In genomic region chr14:73216035-73216434, GRCh38 we compare ENCODE assay signal across 17 cellular contexts. TPM values are rescaled to one million over a fixed set of nuclear protein-coding genes. Genes with fewer than 3 reads are reported as not detected.
DNase-seq lines count a peak whose midpoint lies in the region; ATAC-seq and TF ChIP-seq lines count a peak whose summit lies in the region.
"Had no signal": no experiment of that assay in that cellular context is flagged by ENCODE, and none has a peak within 500 bp of the region (broad histone marks: within the 10 kb centered on the region; RNA-seq: fewer than 3 reads in every experiment).

No MANE protein-coding gene starts in this region.

- H3K4me1 Mint-ChIP-seq in stimulated activated naive CD8-positive, alpha-beta T cell treated with anti-CD3 and anti-CD28 coated beads, Interleukin-15, Interleukin-2, amounts not matched to agents 100 ng/mL and 50 ng/mL, for 24 hours (ENCODE audit: low read depth), result no peaks in the 10 kb centered on the region
- peaks cover 22% of the 10 kb centered on the region for H3K4me1 Mint-ChIP-seq in neural crest cell
- H3K4me1 Mint-ChIP-seq in chondrocyte (ENCODE audit: low read depth), result peaks cover 6% of the 10 kb centered on the region

- H3K27me3 Mint-ChIP-seq in stimulated activated naive CD8-positive, alpha-beta T cell treated with anti-CD3 and anti-CD28 coated beads, Interleukin-15, Interleukin-2, amounts not matched to agents 100 ng/mL and 50 ng/mL, for 24 hours, result no peaks in the 10 kb centered on the region
- H3K27me3 Mint-ChIP-seq in neural crest cell (ENCODE audit: low read depth), result no peaks in the 10 kb centered on the region
- no peaks in the 10 kb centered on the region for H3K27me3 Mint-ChIP-seq in chondrocyte (ENCODE audit: low read depth)

- no peak for ATAC-seq in stimulated activated naive CD8-positive, alpha-beta T cell treated with anti-CD3 and anti-CD28 coated beads, Interleukin-15, Interleukin-2, amounts not matched to agents 100 U/mL and 50 U/mL, for 24 hours
- no peak for ATAC-seq in HG03097 (IDR thresholded peaks at IDR 0.05; ENCODE audit: low FRiP score, unreplicated experiment)
- ATAC-seq: CD8-positive, alpha-beta T cell; GM12878; GM23338; HCT116 had no signal

- no peak for DNase-seq in stimulated activated naive CD8-positive, alpha-beta T cell treated with anti-CD3 and anti-CD28 coated beads, Interleukin-15, Interleukin-2, amounts not matched to agents 100 U/mL and 50 U/mL, for 24 hours
- DNase-seq in amniotic epithelial cell (ENCODE audit: low read depth) (peak; percentile 81), neural crest cell (ENCODE audit: low read depth, low spot score) (no peak), chondrocyte (ENCODE audit: low spot score) (no peak)
- DNase-seq: C1 segment of cervical spinal cord; CD8-positive, alpha-beta T cell; DMS 273 treated with DMSO at 0.1 percent for 48 hours; DMS79; EL; GDM1; H9 had no signal

- H3K9me3 Mint-ChIP-seq in stimulated activated naive CD8-positive, alpha-beta T cell treated with anti-CD3 and anti-CD28 coated beads, Interleukin-15, Interleukin-2, amounts not matched to agents 100 ng/mL and 50 ng/mL, for 24 hours, result no peaks in the 10 kb centered on the region
- H3K9me3 Mint-ChIP-seq in neural crest cell (no peaks in the 10 kb centered on the region), chondrocyte (ENCODE audit: low read depth) (no peaks in the 10 kb centered on the region)
- H3K9me3 Mint-ChIP-seq: CD8-positive, alpha-beta T cell; GM23338; H9 had no signal

- no peak overlapping the region for H3K4me3 Mint-ChIP-seq in stimulated activated naive CD8-positive, alpha-beta T cell treated with anti-CD3 and anti-CD28 coated beads, Interleukin-15, Interleukin-2, amounts not matched to agents 100 ng/mL and 50 ng/mL, for 24 hours
- H3K4me3 Mint-ChIP-seq in neural crest cell (no peak overlapping the region), chondrocyte (ENCODE audit: unreplicated experiment) (no peak overlapping the region)
- H3K4me3 Mint-ChIP-seq: CD8-positive, alpha-beta T cell; GM23338; H9 had no signal

- peak overlapping the region; percentile 19 for H3K27ac Mint-ChIP-seq in stimulated activated naive CD8-positive, alpha-beta T cell treated with anti-CD3 and anti-CD28 coated beads, Interleukin-15, Interleukin-2, amounts not matched to agents 100 ng/mL and 50 ng/mL, for 24 hours
- peak overlapping the region; percentile 19 for H3K27ac Mint-ChIP-seq in neural crest cell (ENCODE audit: unreplicated experiment)
- H3K27ac Mint-ChIP-seq in chondrocyte (ENCODE audit: unreplicated experiment), result no peak overlapping the region
- H3K27ac Mint-ChIP-seq: CD8-positive, alpha-beta T cell; GM23338 had no signal

- TF ChIP-seq CTCF in neural crest cell (conservative IDR thresholded peaks at IDR 0.05) (no peak), chondrocyte (IDR thresholded peaks at IDR 0.05) (no peak)

- peaks cover 50% of the 10 kb centered on the region for H3K36me3 Mint-ChIP-seq in stimulated activated naive CD8-positive, alpha-beta T cell treated with anti-CD3 and anti-CD28 coated beads, Interleukin-15, Interleukin-2, amounts not matched to agents 100 ng/mL and 50 ng/mL, for 24 hours (ENCODE audit: low read depth)
- H3K36me3 Mint-ChIP-seq in neural crest cell (ENCODE audit: low read depth) (peaks cover 17% of the 10 kb centered on the region), chondrocyte (ENCODE audit: low read depth) (peaks cover 31% of the 10 kb centered on the region)

RNA-seq across cellular contexts. Expression of gene PAPLN, which starts 21.3 kb away (rescaled TPM):
- total RNA-seq in neural crest cell, result 2.7 and 4.1 TPM in 2 replicates
- total RNA-seq in chondrocyte, result 16.4 to 45.3 TPM (median 16.8 TPM) in 3 replicates
- total RNA-seq: CD8-positive, alpha-beta T cell; H4 had no signal
